Comparison of ENCODE assay signal across 20 cellular contexts in the genomic region with DNA sequence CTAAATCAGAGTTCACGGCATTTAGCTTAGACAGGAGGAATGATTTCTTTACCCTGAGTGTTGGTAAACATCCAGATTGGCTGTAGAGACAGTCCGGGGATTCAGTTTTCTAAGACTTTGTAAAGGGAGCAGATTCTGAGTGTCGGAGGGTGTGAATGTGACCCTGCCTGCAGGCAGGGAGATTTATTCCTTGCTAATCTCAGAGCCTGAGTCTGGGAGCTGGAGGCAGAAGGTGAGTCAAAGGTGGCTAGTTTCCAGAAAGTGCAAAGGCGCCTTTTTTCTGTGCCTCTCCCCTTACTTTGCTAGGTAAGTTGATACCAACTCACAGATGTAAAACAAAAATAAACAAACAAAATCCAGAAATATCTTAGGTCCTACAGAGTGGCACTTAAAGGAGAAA. TPM values are rescaled to one million over a fixed set of nuclear protein-coding genes. Genes with fewer than 3 reads are reported as not detected.
DNase-seq lines count a peak whose midpoint lies in the region; ATAC-seq and TF ChIP-seq lines count a peak whose summit lies in the region.
"Had no signal": no experiment of that assay in that cellular context is flagged by ENCODE, and none has a peak within 500 bp of the region (broad histone marks: within the 10 kb centered on the region; RNA-seq: fewer than 3 reads in every experiment).

No MANE protein-coding gene starts in this region.

- no peak overlapping the region for H3K4me3 ChIP-seq in IMR-90 (ENCODE audit: insufficient read depth, low read depth, low read length)
- no peak overlapping the region for H3K4me3 ChIP-seq in breast epithelium
- H3K4me3 ChIP-seq in mesenchymal stem cell (ENCODE audit: insufficient read depth in 1 of 2, low read depth in 1 of 2, low read length in 2 of 2) = no peak overlapping the region
- H3K4me3 ChIP-seq in stomach = no peak overlapping the region
- H3K4me3 ChIP-seq: coronary artery, lung, testis had no signal

- no peak overlapping the region for H2AFZ ChIP-seq in IMR-90 (replicated peaks; ENCODE audit: low read length, poor library complexity)
- no peak overlapping the region for H2AFZ ChIP-seq in mesenchymal stem cell (ENCODE audit: low read depth, low read length)

- H3K9ac ChIP-seq in IMR-90 (ENCODE audit: low read depth, low read length) (no peak overlapping the region), mesenchymal stem cell (ENCODE audit: low read length) (no peak overlapping the region)

- H3K9me1 ChIP-seq in IMR-90 (ENCODE audit: insufficient read depth, low read length) = peaks cover 33% of the 10 kb centered on the region

- no peaks in the 10 kb centered on the region for H4K20me1 ChIP-seq in IMR-90 (ENCODE audit: insufficient read depth, low read length)

- WGBS in IMR-90 (ENCODE audit: extremely low coverage in 2 of 2, insufficient read length in 1 of 2), 2 experiments = 67% methylated on average over 1 of the region's 4 CpGs; no CpG with 5 or more reads in 1 of the 2 experiments
- WGBS in mesenchymal stem cell = 75% methylated on average over 4 of the region's 4 CpGs
- WGBS in stomach, 5 donors = 41 to 65% (median 46%) methylated on average over 4 of the region's 4 CpGs

- H2BK5ac ChIP-seq in IMR-90 (ENCODE audit: low read depth, low read length, poor library complexity, severe bottlenecking) (peak overlapping the region; percentile 62), mesenchymal stem cell (ENCODE audit: low read depth, low read length, poor library complexity, severe bottlenecking) (no peak overlapping the region)

- no TSS peak for BruUV-seq in IMR-90 (replicated peaks; lab: Mats Ljungman, UMichigan)

- H3K27ac ChIP-seq in IMR-90 (ENCODE audit: insufficient read depth, low read length) (no peak overlapping the region), breast epithelium (peak overlapping the region; percentile 19 to 83), mesenchymal stem cell (ENCODE audit: low read length, poor library complexity, severe bottlenecking) (no peak overlapping the region), stomach (peak overlapping the region in 4 of 5 donors; percentile 94 to 98 (median 95))
- H3K27ac ChIP-seq: coronary artery, testis, VCaP had no signal

- peak overlapping the region; percentile 26 for H2AK9ac ChIP-seq in IMR-90 (replicated peaks; ENCODE audit: low read depth, low read length, poor library complexity)

- H2BK20ac ChIP-seq in IMR-90 (ENCODE audit: low read depth, low read length) = peak overlapping the region; percentile 52

- intact Hi-C loops in IMR-90 (cut with micrococcal nuclease) = no loop called here
- intact Hi-C loops in breast epithelium (cut with DNase I; ENCODE audit: low total_unique reads) = no loop called here
- intact Hi-C loops in stomach (cut with DNase I; ENCODE audit: low total_unique reads) = no loop called here

- in situ Hi-C loops in IMR-90 (cut with MboI; ENCODE audit: low sequenced_read_pairs) = loop anchor here (5.0 to 25.0 kb wide), 4 partner anchors 249 to 1594 kb away; partner anchors contain the start of genes BLZF1, GPR161, NME7 and SLC19A2

- no peaks in the 10 kb centered on the region for H3K9me3 ChIP-seq in IMR-90 (ENCODE audit: control insufficient read depth, insufficient read depth, low read length)
- no peaks in the 10 kb centered on the region for H3K9me3 ChIP-seq in breast epithelium
- H3K9me3 ChIP-seq in mesenchymal stem cell (ENCODE audit: control insufficient read depth, low read length) = no peaks in the 10 kb centered on the region
- H3K9me3 ChIP-seq in stomach = no peaks in the 10 kb centered on the region
- H3K9me3 ChIP-seq: testis had no signal

- TF ChIP-seq CTCF in IMR-90 (conservative IDR thresholded peaks at IDR 0.05; ENCODE audit: low read depth, low read length) (no peak), breast epithelium (IDR thresholded peaks at IDR 0.05) (no peak), stomach (IDR thresholded peaks at IDR 0.05) (no peak)

- H3K4ac ChIP-seq in IMR-90 (ENCODE audit: low read depth, low read length) (0 out of 2 replicates have a peak overlapping the region, but pooled peaks have one; percentile 25), mesenchymal stem cell (ENCODE audit: low read depth in 1 of 2, low read length in 2 of 2) (no peak overlapping the region)

- H3K27me3 ChIP-seq in IMR-90 (ENCODE audit: control insufficient read depth, insufficient read depth, low read length) (no peaks in the 10 kb centered on the region), breast epithelium (no peaks in the 10 kb centered on the region), mesenchymal stem cell (ENCODE audit: control insufficient read depth in 1 of 2, insufficient read depth in 1 of 2, low read length in 2 of 2) (no peaks in the 10 kb centered on the region), stomach (no peaks in the 10 kb centered on the region)
- H3K27me3 ChIP-seq: testis had no signal

- ATAC-seq in IMR-90 (ENCODE audit: low read depth) (no peak), GM21526 (IDR thresholded peaks at IDR 0.05; ENCODE audit: low FRiP score, unreplicated experiment) (no peak)
- ATAC-seq: activated naive CD4-positive, alpha-beta T cell treated with anti-CD3 and anti-CD28 coated beads, Interleukin-2, amount 50 U/mL, for 72 hours; activated T-helper 17 cell treated with anti-CD3 and anti-CD28 coated beads, Interleukin-2, amount 50 U/mL, for 72 hours; T-helper 17 cell had no signal

- H3K18ac ChIP-seq in IMR-90 (ENCODE audit: low read depth, low read length) = 0 out of 2 replicates have a peak overlapping the region, but pooled peaks have one; percentile 3
- H3K18ac ChIP-seq in mesenchymal stem cell (ENCODE audit: low read depth in 1 of 2, low read length in 2 of 2) = no peak overlapping the region

- H2BK12ac ChIP-seq in mesenchymal stem cell (ENCODE audit: low read length in 2 of 2) = no peak overlapping the region

- H3K79me1 ChIP-seq in IMR-90 (ENCODE audit: low read depth in 1 of 2, low read length in 2 of 2) = peaks cover 16 to 64% of the 10 kb centered on the region in 2 experiments
- H3K79me1 ChIP-seq in mesenchymal stem cell (replicated peaks; ENCODE audit: low read length, poor library complexity, severe bottlenecking) = peaks cover 31% of the 10 kb centered on the region

- no peak for TF ChIP-seq EP300 in stomach (IDR thresholded peaks at IDR 0.05)

- no peak overlapping the region; the same call in 1 of the 2 replicates for H3K56ac ChIP-seq in IMR-90 (ENCODE audit: extremely low read depth, insufficient read depth, low read length)

- H3K36me3 ChIP-seq in IMR-90 (ENCODE audit: control insufficient read depth, insufficient read depth, low read length) (no peaks in the 10 kb centered on the region; the same call in 1 of the 2 replicates), breast epithelium (no peaks in the 10 kb centered on the region), mesenchymal stem cell (ENCODE audit: control insufficient read depth in 1 of 2, insufficient read depth in 2 of 2, low read depth in 1 of 2, low read length in 2 of 2) (peaks cover 0 to 20% of the 10 kb centered on the region in 2 experiments), stomach (peaks cover 31 to 76% (median 43%) of the 10 kb centered on the region in 4 donors)

- H2BK15ac ChIP-seq in IMR-90 (ENCODE audit: low read depth, low read length) (peak overlapping the region; percentile 9; the same call in 1 of the 3 replicates), mesenchymal stem cell (ENCODE audit: low read depth, poor library complexity, severe bottlenecking) (no peak overlapping the region)

- peaks cover 31% of the 10 kb centered on the region for H3K4me1 ChIP-seq in IMR-90 (ENCODE audit: control insufficient read depth, insufficient read depth, low read length)
- H3K4me1 ChIP-seq in breast epithelium = peaks cover 0 to 5% of the 10 kb centered on the region in 2 donors
- H3K4me1 ChIP-seq in mesenchymal stem cell (ENCODE audit: control insufficient read depth, insufficient read depth, low read depth, low read length) = peaks cover 15% of the 10 kb centered on the region
- peaks cover 52 to 99% (median 76%) of the 10 kb centered on the region in 4 donors for H3K4me1 ChIP-seq in stomach

- TF ChIP-seq POLR2A in IMR-90 (IDR thresholded peaks at IDR 0.05; ENCODE audit: low read depth, low read length) (no peak), breast epithelium (IDR thresholded peaks at IDR 0.05) (no peak), stomach (IDR thresholded peaks at IDR 0.05) (no peak)

- TF ChIP-seq RAD21 in IMR-90 (IDR thresholded peaks at IDR 0.05; ENCODE audit: low read length) = no peak

- H4K8ac ChIP-seq in IMR-90 (ENCODE audit: low read depth in 2 of 2, low read length in 2 of 2) = peak overlapping the region in 1 of 2 experiments; percentile 2; a peak in 1 of 4 replicates
- no peak overlapping the region for H4K8ac ChIP-seq in mesenchymal stem cell (ENCODE audit: low read length)

- no peak overlapping the region for H4K5ac ChIP-seq in IMR-90 (ENCODE audit: low read depth, low read length)

- H3K14ac ChIP-seq in IMR-90 (replicated peaks; ENCODE audit: low read depth, low read length) = no peak overlapping the region
- H3K14ac ChIP-seq in mesenchymal stem cell (ENCODE audit: low read length in 2 of 2) = no peak overlapping the region

- peak overlapping the region; percentile 52; the same call in 1 of the 2 replicates for H3K23ac ChIP-seq in IMR-90 (ENCODE audit: low read depth, low read length)
- H3K23ac ChIP-seq in mesenchymal stem cell (ENCODE audit: low read length in 2 of 2) = no peak overlapping the region

- dilution Hi-C loops in IMR-90 (cut with HindIII; ENCODE audit: low sequenced_read_pairs, unreplicated experiment) = no loop called here

- H2AK5ac ChIP-seq in IMR-90 (ENCODE audit: low read depth, low read length) = 0 out of 2 replicates have a peak overlapping the region, but pooled peaks have one; percentile 5
- peak overlapping the region; percentile 50 for H2AK5ac ChIP-seq in mesenchymal stem cell (ENCODE audit: low read length, severe bottlenecking)

- H3K4me2 ChIP-seq in IMR-90 (ENCODE audit: low read depth, low read length) = no peak overlapping the region
- no peak overlapping the region for H3K4me2 ChIP-seq in mesenchymal stem cell (ENCODE audit: low read length, poor library complexity, severe bottlenecking)

- DNase-seq in IMR-90 (no peak), breast epithelium (ENCODE audit: low spot score in 2 of 2) (no peak), mesenchymal stem cell (peak; percentile 34), stomach (no peak), DMS79 treated with DMSO at 0.1 percent for 48 hours (lab: John Stamatoyannopoulos, UW) (no peak)
- no peak for DNase-seq in activated CD8-positive, alpha-beta memory T cell treated with anti-CD3 and anti-CD28 coated beads, Interleukin-2, amount 50 U/mL, for 48 hours
- DNase-seq: activated CD4-positive, alpha-beta T cell treated with anti-CD3 and anti-CD28 coated beads, Interleukin-2, amount 50 U/mL, for 1 hour; CD4-positive, CD25-positive, alpha-beta regulatory T cell; DMS 273 treated with DMSO at 0.1 percent for 48 hours; hippocampal formation; NCI-H146; NCI-H524 treated with DMSO at 0.1 percent for 48 hours; T-helper 17 cell; testis had no signal

- CTCF ChIA-PET in IMR-90 (lab: Yijun Ruan, JAX) = no interaction called here

- POLR2A ChIA-PET in IMR-90 (lab: Charles Lee; ENCODE audit: unreplicated experiment) = no interaction called here

- peak overlapping the region; percentile 25; the same call in 1 of the 2 replicates for H2BK120ac ChIP-seq in IMR-90 (ENCODE audit: low read depth, low read length)
- peak overlapping the region; percentile 82 for H2BK120ac ChIP-seq in mesenchymal stem cell (ENCODE audit: low read depth, low read length)

- H4K91ac ChIP-seq in IMR-90 (ENCODE audit: insufficient read depth, low read depth, low read length) (no peak overlapping the region), mesenchymal stem cell (ENCODE audit: low read length) (no peak overlapping the region)

RNA-seq across cellular contexts. Expression of gene ATP1B1, which starts 11.7 kb away (rescaled TPM):
- total RNA-seq in IMR-90 (2012; rRNA removed) (14.5 and 20.3 TPM in 2 replicates), breast epithelium (100 to 1,000 TPM in 1 of 3 donors, 10 to 100 TPM in 2; 21.8 to 173 (median 46.9) TPM), stomach (100 to 1,000 TPM; 106 to 507 (median 272) TPM)
- polyA plus RNA-seq in IMR-90 (2012; rRNA removed) (22.1 and 24.6 TPM in 2 replicates), stomach (100 to 1,000 TPM in 2 of 3 donors, 10 to 100 TPM in 1; 59.9 to 176 (median 109) TPM)
- 11.4 and 12.3 TPM in 2 replicates for polyA plus RNA-seq in IMR-90 (2012; cell fraction: cytosol; rRNA removed)
- polyA plus RNA-seq in IMR-90 (2012; cell fraction: nucleus; rRNA removed; ENCODE audit: low replicate concordance) = 3.0 and 8.8 TPM in 2 replicates
- 59.9 TPM for polyA plus RNA-seq in mesenchymal stem cell (2013, experiment 1 of 2)
- polyA plus RNA-seq in mesenchymal stem cell (2013, experiment 2 of 2) = 62.4 TPM

Comparison
In these comparisons a context has a peak if more than half of its experiments do, and no peak if none do; other contexts are left out.
1. H3K27ac ChIP-seq: peak in breast epithelium (2 of 2) and stomach (4 of 5); none in IMR-90 (single experiment) and mesenchymal stem cell (single experiment).